20 cellular contexts compared by ENCODE assay signal in genomic region chr1:205932776-205933175, GRCh38. TPM values are rescaled to one million over a fixed set of nuclear protein-coding genes. Genes with fewer than 3 reads are reported as not detected.
A peak's percentile ranks its signal among the peaks of the same experiment; 100 is the strongest.
DNase-seq lines count a peak whose midpoint lies in the region; ATAC-seq and TF ChIP-seq lines count a peak whose summit lies in the region.
"Had no signal": no experiment of that assay in that cellular context is flagged by ENCODE, and none has a peak within 500 bp of the region (broad histone marks: within the 10 kb centered on the region; RNA-seq: fewer than 3 reads in every experiment).

No MANE protein-coding gene starts in this region.

- peak overlapping the region; percentile 41 for H2BK12ac ChIP-seq in H9 (ENCODE audit: insufficient read length, low read depth, low read length)
- H2BK12ac ChIP-seq in mesenchymal stem cell (ENCODE audit: low read length in 2 of 2), result no peak overlapping the region

- no peak overlapping the region for H2BK5ac ChIP-seq in H9 (ENCODE audit: insufficient read length, low read length)
- H2BK5ac ChIP-seq in mesenchymal stem cell (ENCODE audit: low read depth, low read length, poor library complexity, severe bottlenecking), result no peak overlapping the region

- H3K9me3 Mint-ChIP-seq in H9, result no peaks in the 10 kb centered on the region; a peak in 1 of 5 replicates

- H3K4ac ChIP-seq in H9 (ENCODE audit: low read depth, low read length) (no peak overlapping the region; the same call in 1 of the 2 replicates), mesenchymal stem cell (ENCODE audit: low read depth in 1 of 2, low read length in 2 of 2) (no peak overlapping the region)

- no peak for ATAC-seq in upper lobe of left lung (ENCODE audit: low FRiP score in 2 of 2)

- H3T11ph ChIP-seq in H9 (ENCODE audit: low read length), result no peak overlapping the region

- no peak overlapping the region for H4K91ac ChIP-seq in H9 (ENCODE audit: insufficient read length, low read depth, low read length)
- no peak overlapping the region for H4K91ac ChIP-seq in mesenchymal stem cell (ENCODE audit: low read length)

- H3K4me2 ChIP-seq in H9 (ENCODE audit: insufficient read depth, insufficient read length, low read length), result no peak overlapping the region
- no peak overlapping the region for H3K4me2 ChIP-seq in mesenchymal stem cell (ENCODE audit: low read length, poor library complexity, severe bottlenecking)

- H3K4me3 Mint-ChIP-seq in H9, result no peak overlapping the region
- H3K4me3 Mint-ChIP-seq: CD4-positive, CD25-positive, alpha-beta regulatory T cell had no signal

- no peak overlapping the region for H2BK20ac ChIP-seq in H9 (ENCODE audit: low read depth, low read length, poor library complexity, severe bottlenecking)

- H3K56ac ChIP-seq in H9 (ENCODE audit: insufficient read length, low read depth, low read length), result no peak overlapping the region

- H3K36me3 Mint-ChIP-seq in H9 (ENCODE audit: insufficient read depth in 1 of 3, low read depth in 3 of 3), result no peaks in the 10 kb centered on the region
- H3K36me3 Mint-ChIP-seq: CD4-positive, CD25-positive, alpha-beta regulatory T cell had no signal

- H3K9ac ChIP-seq in H9 (ENCODE audit: extremely low read depth, insufficient read length, low read length) (no peak overlapping the region), mesenchymal stem cell (ENCODE audit: low read length) (peak overlapping the region; percentile 13)

- no peak for TF ChIP-seq POLR2A in upper lobe of left lung (IDR thresholded peaks at IDR 0.05)

- peaks cover 4% of the 10 kb centered on the region; the same call in 1 of the 2 replicates for H3K4me1 ChIP-seq in H9 (ENCODE audit: insufficient read depth, low read length)
- peaks cover 6% of the 10 kb centered on the region for H3K4me1 ChIP-seq in mesenchymal stem cell (ENCODE audit: control insufficient read depth, insufficient read depth, low read depth, low read length)
- peaks cover 6 to 39% (median 17%) of the 10 kb centered on the region in 4 donors for H3K4me1 ChIP-seq in upper lobe of left lung
- H3K4me1 ChIP-seq: SJCRH30 had no signal

- peaks cover 27 to 34% of the 10 kb centered on the region in 2 experiments for H3K4me1 Mint-ChIP-seq in H9
- H3K4me1 Mint-ChIP-seq: CD4-positive, CD25-positive, alpha-beta regulatory T cell had no signal

- no peaks in the 10 kb centered on the region for H3K23me2 ChIP-seq in H9 (ENCODE audit: insufficient read length, low read depth, low read length, poor library complexity, severe bottlenecking)

- H3K14ac ChIP-seq in H9 (ENCODE audit: insufficient read depth, low read length), result no peak overlapping the region; the same call in 1 of the 2 replicates
- H3K14ac ChIP-seq in mesenchymal stem cell (ENCODE audit: low read length in 2 of 2), result no peak overlapping the region

- no peak for DNase-seq in H9
- DNase-seq in mesenchymal stem cell, result no peak
- DNase-seq in upper lobe of left lung, result no peak
- DNase-seq in globus pallidus (ENCODE audit: low spot score), result no peak
- no peak for DNase-seq in NCI-H1694 (lab: John Stamatoyannopoulos, UW)
- DNase-seq in ecto neural progenitor cell (ENCODE audit: low spot score), result no peak
- DNase-seq: CD4-positive, CD25-positive, alpha-beta regulatory T cell; COR-L47; GDM1; KBM-7; NCI-H1105 treated with DMSO at 0.1 percent for 48 hours; NCI-H187; NCI-H2107; NCI-H510A treated with DMSO at 0.1 percent for 48 hours; NCI-H774; SJCRH30 had no signal

- no peaks in the 10 kb centered on the region for H3K79me2 ChIP-seq in H9 (ENCODE audit: insufficient read depth, low read length)

- TF ChIP-seq CTCF in H9 (conservative IDR thresholded peaks at IDR 0.05), result no peak
- TF ChIP-seq CTCF in upper lobe of left lung (IDR thresholded peaks at IDR 0.05), result no peak

- H3K79me1 ChIP-seq in H9 (ENCODE audit: insufficient read depth, low read depth, low read length, poor library complexity, severe bottlenecking) (no peaks in the 10 kb centered on the region), mesenchymal stem cell (replicated peaks; ENCODE audit: low read length, poor library complexity, severe bottlenecking) (no peaks in the 10 kb centered on the region)

- H3K18ac ChIP-seq in H9 (ENCODE audit: insufficient read length, low read depth, low read length) (no peak overlapping the region), mesenchymal stem cell (ENCODE audit: low read depth in 1 of 2, low read length in 2 of 2) (no peak overlapping the region)

- H3K23ac ChIP-seq in H9 (ENCODE audit: insufficient read length, low read depth, low read length), result no peak overlapping the region
- H3K23ac ChIP-seq in mesenchymal stem cell (ENCODE audit: low read length in 2 of 2), result no peak overlapping the region

- no peaks in the 10 kb centered on the region for H3K27me3 ChIP-seq in H9 (ENCODE audit: insufficient read depth, low read length)
- peaks cover 9 to 10% of the 10 kb centered on the region in 2 experiments for H3K27me3 ChIP-seq in mesenchymal stem cell (ENCODE audit: control insufficient read depth in 1 of 2, insufficient read depth in 1 of 2, low read length in 2 of 2)
- no peaks in the 10 kb centered on the region for H3K27me3 ChIP-seq in upper lobe of left lung

- H2AFZ ChIP-seq in H9 (ENCODE audit: low read length) (no peak overlapping the region), mesenchymal stem cell (ENCODE audit: low read depth, low read length) (no peak overlapping the region)

- H2BK15ac ChIP-seq in H9 (ENCODE audit: low read depth, low read length) (no peak overlapping the region), mesenchymal stem cell (ENCODE audit: low read depth, poor library complexity, severe bottlenecking) (no peak overlapping the region)

- H2AK5ac ChIP-seq in H9 (ENCODE audit: insufficient read length, low read length) (no peak overlapping the region), mesenchymal stem cell (ENCODE audit: low read length, severe bottlenecking) (no peak overlapping the region)

- H3K27ac Mint-ChIP-seq in H9, result peak overlapping the region in 2 of 3 experiments; percentile 85 to 86; a peak in 2 of 7 replicates
- H3K27ac Mint-ChIP-seq: CD4-positive, CD25-positive, alpha-beta regulatory T cell had no signal

- H3K9me3 ChIP-seq in H9 (ENCODE audit: control insufficient read depth, low read depth, low read length), result no peaks in the 10 kb centered on the region
- no peaks in the 10 kb centered on the region for H3K9me3 ChIP-seq in mesenchymal stem cell (ENCODE audit: control insufficient read depth, low read length)
- no peaks in the 10 kb centered on the region for H3K9me3 ChIP-seq in upper lobe of left lung
- H3K9me3 ChIP-seq: SJCRH30 had no signal

- no peak overlapping the region for H4K5ac ChIP-seq in H9 (ENCODE audit: insufficient read length, low read depth, low read length)

- no peak for TF ChIP-seq EP300 in upper lobe of left lung (IDR thresholded peaks at IDR 0.05)

- no peaks in the 10 kb centered on the region for H3K36me3 ChIP-seq in mesenchymal stem cell (ENCODE audit: control insufficient read depth in 1 of 2, insufficient read depth in 2 of 2, low read depth in 1 of 2, low read length in 2 of 2)
- no peaks in the 10 kb centered on the region for H3K36me3 ChIP-seq in upper lobe of left lung
- H3K36me3 ChIP-seq: SJCRH30 had no signal

- H4K20me1 ChIP-seq in H9 (ENCODE audit: control insufficient read depth, insufficient read depth, insufficient read length), result no peaks in the 10 kb centered on the region

- H3K4me3 ChIP-seq in mesenchymal stem cell (ENCODE audit: insufficient read depth in 1 of 2, low read depth in 1 of 2, low read length in 2 of 2), result no peak overlapping the region
- no peak overlapping the region for H3K4me3 ChIP-seq in upper lobe of left lung
- H3K4me3 ChIP-seq: SJCRH30 had no signal

- H2BK120ac ChIP-seq in H9 (ENCODE audit: low read depth, low read length, poor library complexity, severe bottlenecking) (no peak overlapping the region), mesenchymal stem cell (ENCODE audit: low read depth, low read length) (no peak overlapping the region)

- WGBS in H9 (ENCODE audit: extremely low coverage, insufficient read length, low lambda C conversion rate), result no CpG with 5 or more reads among the region's 6 CpGs
- WGBS in mesenchymal stem cell, result 98% methylated on average over 3 of the region's 6 CpGs
- 79 to 89% methylated on average over 6 of the region's 6 CpGs for WGBS in upper lobe of left lung, 2 donors

- H3K27me3 Mint-ChIP-seq in H9 (ENCODE audit: low read depth), result peaks cover 2% of the 10 kb centered on the region

- H3K27ac ChIP-seq in H9 (ENCODE audit: insufficient read length, low read depth, low read length) (no peak overlapping the region), cingulate gyrus (ENCODE audit: low read depth, low read length) (peak overlapping the region; percentile 42), mesenchymal stem cell (ENCODE audit: low read length, poor library complexity, severe bottlenecking) (no peak overlapping the region), upper lobe of left lung (peak overlapping the region; percentile 69 to 86 (median 78))
- H3K27ac ChIP-seq: SJCRH30 had no signal

- H4K8ac ChIP-seq in H9 (replicated peaks; ENCODE audit: insufficient read length, low read depth, low read length) (no peak overlapping the region), mesenchymal stem cell (ENCODE audit: low read length) (no peak overlapping the region)

RNA-seq across cellular contexts. Expression of gene SLC26A9, which starts 10.5 kb away (rescaled TPM):
- total RNA-seq in H9 (2021) (not detected in 2 replicates), upper lobe of left lung (10 to 100 TPM; 10.6 to 31.9 (median 20.9) TPM)
- polyA plus RNA-seq in mesenchymal stem cell (2013, experiment 1 of 2), result not detected
- polyA plus RNA-seq in mesenchymal stem cell (2013, experiment 2 of 2), result not detected
- total RNA-seq: CD4-positive, CD25-positive, alpha-beta regulatory T cell; Daoy; H4 had no signal
- polyA plus RNA-seq: AG04450; CD4-positive, CD25-positive, alpha-beta regulatory T cell had no signal

Comparison
In these comparisons a context has a peak if more than half of its experiments do, and no peak if none do; other contexts are left out.
1. H3K27ac ChIP-seq: peak in cingulate gyrus (single experiment) and upper lobe of left lung (4 of 4); none in H9 (single experiment) and mesenchymal stem cell (single experiment).
2. RNA of gene SLC26A9, which starts 10.5 kb away (total RNA-seq): 10.6 to 31.9 TPM in upper lobe of left lung; not detected in H9; every median in the first group is over 10 times any median in the second.